In genomic region chr11:76794371-76795284, GRCh38 we compare ENCODE assay signal across 17 cellular contexts. TPM values are rescaled to one million over a fixed set of nuclear protein-coding genes. Genes with fewer than 3 reads are reported as not detected.
DNase-seq lines count a peak whose midpoint lies in the region; ATAC-seq and TF ChIP-seq lines count a peak whose summit lies in the region.
"Had no signal": no experiment of that assay in that cellular context is flagged by ENCODE, and none has a peak within 500 bp of the region (broad histone marks: within the 10 kb centered on the region; RNA-seq: fewer than 3 reads in every experiment).

No MANE protein-coding gene starts in this region.

- H3K4me3 Mint-ChIP-seq in MCF 10A (ENCODE audit: unreplicated experiment): peak overlapping the region; percentile 65
- H3K4me3 Mint-ChIP-seq: activated CD8-positive, alpha-beta memory T cell treated with anti-CD3 and anti-CD28 coated beads, Interleukin-2, amount 10 ng/mL, durations not matched to agents 7 days and 5 days; CD8-positive, alpha-beta memory T cell; dendritic cell treated with granulocyte-macrophage colony-stimulating factor and Interleukin-4, amounts not matched to agents 40 ng/mL and 50 ng/mL, for 4 days; T-cell had no signal

- H3K18ac ChIP-seq in neuronal stem cell (ENCODE audit: low read length): peak overlapping the region; percentile 88

- H3K9me3 Mint-ChIP-seq in MCF 10A (ENCODE audit: unreplicated experiment): no peaks in the 10 kb centered on the region
- H3K9me3 Mint-ChIP-seq: CD8-positive, alpha-beta memory T cell; dendritic cell treated with granulocyte-macrophage colony-stimulating factor and Interleukin-4, amounts not matched to agents 40 ng/mL and 50 ng/mL, for 4 days; T-cell had no signal

- peak overlapping the region; percentile 79 for H3K27ac Mint-ChIP-seq in MCF 10A (ENCODE audit: low read depth, unreplicated experiment)
- H3K27ac Mint-ChIP-seq: activated CD8-positive, alpha-beta memory T cell treated with anti-CD3 and anti-CD28 coated beads, Interleukin-2, amount 10 ng/mL, durations not matched to agents 7 days and 5 days; dendritic cell treated with granulocyte-macrophage colony-stimulating factor and Interleukin-4, amounts not matched to agents 40 ng/mL and 50 ng/mL, for 4 days; T-cell had no signal

- no peak for TF ChIP-seq POLR2A in upper lobe of left lung (IDR thresholded peaks at IDR 0.05)

- POLR2A ChIA-PET in MCF 10A (lab: Yijun Ruan, JAX): interaction anchor here (0.6 to 1.0 kb wide), 2 partner anchors 27 to 57 kb away, joined by 3 read pairs; no protein-coding TSS in a partner anchor
- POLR2A ChIA-PET in OCI-LY7 (lab: Charles Lee): no interaction called here

- H3K36me3 Mint-ChIP-seq in MCF 10A (ENCODE audit: insufficient read depth, unreplicated experiment): peaks cover 40% of the 10 kb centered on the region
- H3K36me3 Mint-ChIP-seq: activated CD8-positive, alpha-beta memory T cell treated with anti-CD3 and anti-CD28 coated beads, Interleukin-2, amount 10 ng/mL, durations not matched to agents 7 days and 5 days; CD8-positive, alpha-beta memory T cell; T-cell had no signal

- no peaks in the 10 kb centered on the region for H3K27me3 Mint-ChIP-seq in MCF 10A (ENCODE audit: insufficient read depth, unreplicated experiment)

- H3K4me2 ChIP-seq in mammary epithelial cell (ENCODE audit: insufficient read depth, low read depth, low read length) (no peak overlapping the region), neuronal stem cell (ENCODE audit: insufficient read depth, low read length, poor library complexity, severe bottlenecking) (no peak overlapping the region), OCI-LY7 (ENCODE audit: low read length) (no peak overlapping the region)

- H4K20me1 ChIP-seq in mammary epithelial cell (ENCODE audit: insufficient read depth, low read length): peaks cover 10% of the 10 kb centered on the region
- no peaks in the 10 kb centered on the region for H4K20me1 ChIP-seq in OCI-LY7 (ENCODE audit: insufficient read depth, low read length)

- H3K14ac ChIP-seq in neuronal stem cell (ENCODE audit: low read length): peak overlapping the region; percentile 63

- H2BK120ac ChIP-seq in neuronal stem cell (ENCODE audit: low read depth, low read length): peak overlapping the region; percentile 16

- H3K9me2 ChIP-seq in OCI-LY7 (ENCODE audit: insufficient read depth, low read length): no peaks in the 10 kb centered on the region

- H3K23ac ChIP-seq in neuronal stem cell (ENCODE audit: low read depth, low read length, poor library complexity): peak overlapping the region; percentile 90

- BruUV-seq in MCF 10A (replicated peaks; lab: Mats Ljungman, UMichigan) (no TSS peak), mammary epithelial cell (replicated peaks; lab: Mats Ljungman, UMichigan) (no TSS peak), OCI-LY7 (replicated peaks; lab: Mats Ljungman, UMichigan) (no TSS peak)

- no peaks in the 10 kb centered on the region for H3K9me3 ChIP-seq in mammary epithelial cell (replicated peaks; ENCODE audit: insufficient read depth, low read length)
- peaks cover 0 to 18% of the 10 kb centered on the region in 2 donors for H3K9me3 ChIP-seq in neuronal stem cell (replicated peaks in 1 of 2; ENCODE audit: control insufficient read depth in 2 of 2, insufficient read depth in 1 of 2, low read depth in 1 of 2, low read length in 2 of 2)
- H3K9me3 ChIP-seq in upper lobe of left lung: no peaks in the 10 kb centered on the region
- no peaks in the 10 kb centered on the region for H3K9me3 ChIP-seq in OCI-LY7 (ENCODE audit: low read length)
- H3K9me3 ChIP-seq: ascending aorta, esophagus muscularis mucosa, thoracic aorta had no signal

- intact Hi-C loops in MCF 10A (cut with micrococcal nuclease): no loop called here
- intact Hi-C loops in mammary epithelial cell (cut with micrococcal nuclease): no loop called here
- intact Hi-C loops in OCI-LY7 (cut with micrococcal nuclease; ENCODE audit: unreplicated experiment): no loop called here

- H3K9ac ChIP-seq in mammary epithelial cell (ENCODE audit: insufficient read depth, low read length) (no peak overlapping the region), neuronal stem cell (ENCODE audit: low read depth, low read length, poor library complexity) (peak overlapping the region; percentile 73)

- H3K4me3 ChIP-seq in mammary epithelial cell (replicated peaks in 1 of 3; ENCODE audit: insufficient read depth in 1 of 3, low read depth in 2 of 3, low read length in 3 of 3) (no peak overlapping the region), coronary artery (no peak overlapping the region), neuronal stem cell (ENCODE audit: low read length in 2 of 2) (no peak overlapping the region), upper lobe of left lung (no peak overlapping the region), OCI-LY7 (ENCODE audit: low read depth, low read length, poor library complexity, severe bottlenecking) (no peak overlapping the region)
- H3K4me3 ChIP-seq: ascending aorta, esophagus muscularis mucosa, thoracic aorta had no signal

- TF ChIP-seq EP300 in upper lobe of left lung (IDR thresholded peaks at IDR 0.05): no peak

- no peak overlapping the region for H3K27ac ChIP-seq in mammary epithelial cell (ENCODE audit: insufficient read depth, low read depth, low read length)
- H3K27ac ChIP-seq in coronary artery: peak overlapping the region; percentile 40 to 65
- peak overlapping the region; percentile 69 for H3K27ac ChIP-seq in neuronal stem cell (replicated peaks; ENCODE audit: low read length)
- H3K27ac ChIP-seq in upper lobe of left lung: peak overlapping the region in 3 of 4 donors; percentile 3 to 26 (median 12)
- H3K27ac ChIP-seq in OCI-LY7 (ENCODE audit: low read depth, low read length, poor library complexity, severe bottlenecking): no peak overlapping the region
- H3K27ac ChIP-seq: ascending aorta, thoracic aorta had no signal

- H2BK5ac ChIP-seq in neuronal stem cell (ENCODE audit: low read length): peak overlapping the region; percentile 88

- in situ Hi-C loops in mammary epithelial cell (cut with MboI; ENCODE audit: low sequenced_read_pairs in 2 of 2): loop anchor here (5.0 kb wide), 1 partner anchor 57 kb away; no protein-coding TSS in a partner anchor

- no peaks in the 10 kb centered on the region for H3K27me3 ChIP-seq in mammary epithelial cell (ENCODE audit: insufficient read depth, low read length)
- H3K27me3 ChIP-seq in neuronal stem cell (ENCODE audit: control insufficient read depth in 3 of 3, insufficient read depth in 3 of 3, low read depth in 1 of 3, low read length in 3 of 3): no peaks in the 10 kb centered on the region
- H3K27me3 ChIP-seq in upper lobe of left lung: no peaks in the 10 kb centered on the region
- H3K27me3 ChIP-seq: ascending aorta, esophagus muscularis mucosa had no signal

- peak overlapping the region; percentile 63 for H2BK12ac ChIP-seq in neuronal stem cell (ENCODE audit: low read length)

- peaks cover 45% of the 10 kb centered on the region for H3K4me1 Mint-ChIP-seq in MCF 10A (ENCODE audit: insufficient read depth, unreplicated experiment)

- no peak for ATAC-seq in upper lobe of left lung (ENCODE audit: low FRiP score in 2 of 2)
- ATAC-seq: activated CD8-positive, alpha-beta memory T cell treated with anti-CD3 and anti-CD28 coated beads, Interleukin-2, amount 10 ng/mL, durations not matched to agents 7 days and 5 days; T-cell had no signal

- H3K79me1 ChIP-seq in neuronal stem cell (ENCODE audit: low read depth, low read length): peaks cover 14% of the 10 kb centered on the region

- peaks cover 93% of the 10 kb centered on the region for H3K79me2 ChIP-seq in mammary epithelial cell (ENCODE audit: insufficient read depth, low read length)
- no peaks in the 10 kb centered on the region for H3K79me2 ChIP-seq in OCI-LY7 (ENCODE audit: insufficient read depth, low read depth, low read length)

- H2AK5ac ChIP-seq in neuronal stem cell (ENCODE audit: low read depth, low read length): peak overlapping the region; percentile 92

- H4K8ac ChIP-seq in neuronal stem cell (ENCODE audit: low read depth, low read length): no peak overlapping the region

- TF ChIP-seq CTCF in MCF 10A (IDR thresholded peaks at IDR 0.05; ENCODE audit: unreplicated experiment): no peak
- TF ChIP-seq CTCF in mammary epithelial cell (conservative IDR thresholded peaks at IDR 0.05 in 1 of 2, IDR thresholded peaks at IDR 0.05 in 1 of 2; ENCODE audit: extremely low read depth in 1 of 2, insufficient read depth in 1 of 2, low read depth in 1 of 2, low read length in 2 of 2): no peak
- no peak for TF ChIP-seq CTCF in coronary artery (IDR thresholded peaks at IDR 0.05)
- TF ChIP-seq CTCF in upper lobe of left lung (IDR thresholded peaks at IDR 0.05): no peak
- TF ChIP-seq CTCF in OCI-LY7 (conservative IDR thresholded peaks at IDR 0.05; ENCODE audit: low read length): no peak

- H2BK15ac ChIP-seq in neuronal stem cell (ENCODE audit: low read length): peak overlapping the region; percentile 0

- CTCF ChIA-PET in MCF 10A (lab: Yijun Ruan, JAX): interaction anchor here (0.8 to 6.5 kb wide), 4 partner anchors 60 to 125 kb away, joined by 3 to 47 read pairs (median 8); no protein-coding TSS in a partner anchor
- CTCF ChIA-PET in mammary epithelial cell (lab: Charles Lee; ENCODE audit: low non-redundant PET): no interaction called here
- CTCF ChIA-PET in OCI-LY7 (lab: Charles Lee; ENCODE audit: unreplicated experiment): no interaction called here

- peaks cover 48% of the 10 kb centered on the region for H3K4me1 ChIP-seq in mammary epithelial cell (ENCODE audit: insufficient read depth, low read length)
- peaks cover 4 to 26% of the 10 kb centered on the region in 2 donors for H3K4me1 ChIP-seq in neuronal stem cell (ENCODE audit: control insufficient read depth in 2 of 2, insufficient read depth in 1 of 2, low read depth in 1 of 2, low read length in 2 of 2)
- peaks cover 17 to 29% (median 26%) of the 10 kb centered on the region in 4 donors for H3K4me1 ChIP-seq in upper lobe of left lung
- H3K4me1 ChIP-seq in OCI-LY7 (ENCODE audit: insufficient read depth, low read length, poor library complexity, severe bottlenecking): no peaks in the 10 kb centered on the region

- 88% methylated on average over 12 of the region's 12 CpGs for WGBS in mammary epithelial cell (ENCODE audit: low coverage, missing lambda C conversion rate)
- WGBS in neuronal stem cell (ENCODE audit: extremely low coverage in 2 of 2, insufficient read length in 2 of 2, insufficient replicate concordance in 1 of 2), 2 donors: no CpG with 5 or more reads among the region's 12 CpGs
- 93 to 94% methylated on average over 11 to 12 of the region's 12 CpGs for WGBS in upper lobe of left lung, 2 donors

- no peak for DNase-seq in MCF 10A (ENCODE audit: unreplicated experiment)
- no peak for DNase-seq in mammary epithelial cell
- DNase-seq in coronary artery (ENCODE audit: low spot score): peak; percentile 65
- DNase-seq in neuronal stem cell (ENCODE audit: low spot score): no peak
- DNase-seq in upper lobe of left lung: peak in 1 of 2 donors; percentile 17
- no peak for DNase-seq in NCI-H446 (lab: John Stamatoyannopoulos, UW)
- DNase-seq in NCI-H510A (lab: John Stamatoyannopoulos, UW): no peak
- DNase-seq in OCI-LY7 (ENCODE audit: low spot score): no peak
- DNase-seq: activated CD8-positive, alpha-beta memory T cell treated with anti-CD3 and anti-CD28 coated beads, Interleukin-2, amount 10 ng/mL, durations not matched to agents 7 days and 5 days; CD8-positive, alpha-beta memory T cell; NCI-H1092; stimulated activated CD4-positive, alpha-beta T cell treated with anti-CD3 and anti-CD28 coated beads, Interleukin-2, amount 100 ng/mL, for 24 hours; T-cell had no signal

- H4K91ac ChIP-seq in neuronal stem cell (ENCODE audit: low read depth, low read length, poor library complexity): no peak overlapping the region

- dilution Hi-C loops in mammary epithelial cell (cut with HindIII; ENCODE audit: low sequenced_read_pairs): loop anchor here (5.0 kb wide), 4 partner anchors 32 to 128 kb away; no protein-coding TSS in a partner anchor

- H3K36me3 ChIP-seq in mammary epithelial cell (ENCODE audit: insufficient read depth, low read length): peaks cover 4% of the 10 kb centered on the region
- H3K36me3 ChIP-seq in neuronal stem cell (replicated peaks in 1 of 2; ENCODE audit: control insufficient read depth in 2 of 2, insufficient read depth in 2 of 2, low read length in 2 of 2): peaks cover 8 to 54% of the 10 kb centered on the region in 2 donors
- H3K36me3 ChIP-seq in upper lobe of left lung: peaks cover 0 to 6% (median 2%) of the 10 kb centered on the region in 4 donors
- no peaks in the 10 kb centered on the region for H3K36me3 ChIP-seq in OCI-LY7 (ENCODE audit: insufficient read depth, low read length)

- peak overlapping the region; percentile 44 for H3K4ac ChIP-seq in neuronal stem cell (ENCODE audit: low read length)

- H2AFZ ChIP-seq in mammary epithelial cell (ENCODE audit: low read depth, low read length) (no peak overlapping the region), neuronal stem cell (ENCODE audit: low read length) (no peak overlapping the region), OCI-LY7 (ENCODE audit: low read length) (no peak overlapping the region)

RNA-seq across cellular contexts. Expression of gene TSKU, which starts 11.5 kb away (rescaled TPM):
- total RNA-seq in MCF 10A (2022) (18.4 and 20.1 TPM in 2 replicates), mammary epithelial cell (10 to 100 TPM; 41.3 to 49.6 TPM), upper lobe of left lung (10 to 100 TPM in 2 of 6 donors, 1 to 10 TPM in 4; 2.1 to 19.8 (median 9.5) TPM), OCI-LY7 (2022) (1.3 and 1.8 TPM in 2 replicates)
- 51.9 TPM for polyA plus RNA-seq in mammary epithelial cell
- polyA minus RNA-seq in mammary epithelial cell: 57.2 TPM
- 12.1 TPM for polyA plus RNA-seq in neuronal stem cell (2013, experiment 1 of 2)
- 11.9 TPM for polyA plus RNA-seq in neuronal stem cell (2013, experiment 2 of 2)
- total RNA-seq in OCI-LY7 (2014; rRNA removed; shearing (Covaris generic)): 1.5 and 1.8 TPM in 2 replicates
- polyA plus RNA-seq: CD8-positive, alpha-beta memory T cell had no signal

Comparison
In these comparisons a context has a peak if more than half of its experiments do, and no peak if none do; other contexts are left out.
1. H3K27ac ChIP-seq: peak in coronary artery (2 of 2), neuronal stem cell (single experiment) and upper lobe of left lung (3 of 4); none in mammary epithelial cell (single experiment) and OCI-LY7 (single experiment).